ENCODE assay signal across 8 cellular contexts in genomic region chr14:34462132-34462893, GRCh38. TPM values are rescaled to one million over a fixed set of nuclear protein-coding genes. Genes with fewer than 3 reads are reported as not detected.
DNase-seq lines count a peak whose midpoint lies in the region; ATAC-seq and TF ChIP-seq lines count a peak whose summit lies in the region.

Gene SPTSSA, minus strand, starts transcription at chr14:34462240. Its CDS starts 33 bp downstream, at chr14:34462207.

- H3K27ac ChIP-seq in BLaER1 (peak within 1 kb of the TSS; percentile 82), coronary artery (peak within 1 kb of the TSS; percentile 91 to 92)

- no peak for TF ChIP-seq CTCF in coronary artery (IDR thresholded peaks at IDR 0.05)

- CTCF ChIA-PET in activated CD4-positive, alpha-beta T cell treated with anti-CD3 and anti-CD28 coated beads, Interleukin-2, amount 10 ng/mL, durations not matched to agents 7 days and 5 days (lab: Charles Lee), result no interaction called here

- ATAC-seq in GM19328 (IDR thresholded peaks at IDR 0.05; ENCODE audit: unreplicated experiment), result peak; percentile 93
- ATAC-seq in HG03469 (IDR thresholded peaks at IDR 0.05; ENCODE audit: unreplicated experiment), result peak; percentile 86
- ATAC-seq in left lobe of liver, result peak; percentile 93

- peaks cover 31% of the 10 kb centered on the region for H3K4me1 ChIP-seq in BLaER1

- peaks cover 4% of the 10 kb centered on the region for H3K36me3 ChIP-seq in BLaER1

- H3K4me1 Mint-ChIP-seq in activated CD4-positive, alpha-beta T cell treated with anti-CD3 and anti-CD28 coated beads, Interleukin-2, amount 10 ng/mL, durations not matched to agents 7 days and 5 days, result peaks cover 22% of the 10 kb centered on the region

- no peaks in the 10 kb centered on the region for H3K27me3 Mint-ChIP-seq in activated CD4-positive, alpha-beta T cell treated with anti-CD3 and anti-CD28 coated beads, Interleukin-2, amount 10 ng/mL, durations not matched to agents 7 days and 5 days

- peaks cover 23% of the 10 kb centered on the region for H4K20me1 ChIP-seq in BLaER1

- H3K27me3 ChIP-seq in BLaER1, result no peaks in the 10 kb centered on the region

- H3K9me3 Mint-ChIP-seq in activated CD4-positive, alpha-beta T cell treated with anti-CD3 and anti-CD28 coated beads, Interleukin-2, amount 10 ng/mL, durations not matched to agents 7 days and 5 days, result no peaks in the 10 kb centered on the region

- peak within 1 kb of the TSS; percentile 88 for H3K9ac ChIP-seq in BLaER1

- peak within 1 kb of the TSS; percentile 94 for H3K27ac Mint-ChIP-seq in activated CD4-positive, alpha-beta T cell treated with anti-CD3 and anti-CD28 coated beads, Interleukin-2, amount 10 ng/mL, durations not matched to agents 7 days and 5 days

- H3K4me3 Mint-ChIP-seq in activated CD4-positive, alpha-beta T cell treated with anti-CD3 and anti-CD28 coated beads, Interleukin-2, amount 10 ng/mL, durations not matched to agents 7 days and 5 days, result peak within 1 kb of the TSS; percentile 93

- H3K4me3 ChIP-seq in BLaER1, result peak within 1 kb of the TSS; percentile 83
- peak within 1 kb of the TSS; percentile 76 for H3K4me3 ChIP-seq in coronary artery

- no peaks in the 10 kb centered on the region for H3K9me3 ChIP-seq in BLaER1

- no peaks in the 10 kb centered on the region for H3K36me3 Mint-ChIP-seq in activated CD4-positive, alpha-beta T cell treated with anti-CD3 and anti-CD28 coated beads, Interleukin-2, amount 10 ng/mL, durations not matched to agents 7 days and 5 days (ENCODE audit: low read depth)

- DNase-seq in NCI-H526 (lab: John Stamatoyannopoulos, UW) (peak; percentile 45 to 95), coronary artery (ENCODE audit: low spot score) (peak; percentile 96), left lobe of liver (ENCODE audit: low spot score) (peak; percentile 95)
- DNase-seq in activated CD4-positive, alpha-beta T cell treated with anti-CD3 and anti-CD28 coated beads, Interleukin-2, amount 10 ng/mL, durations not matched to agents 7 days and 5 days, result peak; percentile 91
- DNase-seq in stimulated activated CD4-positive, alpha-beta T cell treated with anti-CD3 and anti-CD28 coated beads, Interleukin-2, amount 100 ng/mL, for 4 hours (ENCODE audit: low read depth), result peak; percentile 81

- peak within 1 kb of the TSS; percentile 84 for H3K4me2 ChIP-seq in BLaER1

- POLR2A ChIA-PET in activated CD4-positive, alpha-beta T cell treated with anti-CD3 and anti-CD28 coated beads, Interleukin-2, amount 10 ng/mL, durations not matched to agents 7 days and 5 days (lab: Charles Lee), result no interaction called here

RNA-seq across cellular contexts. Expression of gene SPTSSA, which starts in this region (rescaled TPM):
- 10 to 100 TPM; 11.0 to 12.4 TPM for total RNA-seq in activated CD4-positive, alpha-beta T cell treated with anti-CD3 and anti-CD28 coated beads, Interleukin-2, amount 10 ng/mL, durations not matched to agents 7 days and 5 days
- total RNA-seq in left lobe of liver, result 14.8 TPM

Comparison
In these comparisons a context has a peak if more than half of its experiments do, and no peak if none do; other contexts are left out.
1. Peak in every context shown above with its lines: DNase-seq, ATAC-seq, H3K4me3 ChIP-seq and H3K27ac ChIP-seq.